8 cellular contexts compared by ENCODE assay signal in the genomic region with DNA sequence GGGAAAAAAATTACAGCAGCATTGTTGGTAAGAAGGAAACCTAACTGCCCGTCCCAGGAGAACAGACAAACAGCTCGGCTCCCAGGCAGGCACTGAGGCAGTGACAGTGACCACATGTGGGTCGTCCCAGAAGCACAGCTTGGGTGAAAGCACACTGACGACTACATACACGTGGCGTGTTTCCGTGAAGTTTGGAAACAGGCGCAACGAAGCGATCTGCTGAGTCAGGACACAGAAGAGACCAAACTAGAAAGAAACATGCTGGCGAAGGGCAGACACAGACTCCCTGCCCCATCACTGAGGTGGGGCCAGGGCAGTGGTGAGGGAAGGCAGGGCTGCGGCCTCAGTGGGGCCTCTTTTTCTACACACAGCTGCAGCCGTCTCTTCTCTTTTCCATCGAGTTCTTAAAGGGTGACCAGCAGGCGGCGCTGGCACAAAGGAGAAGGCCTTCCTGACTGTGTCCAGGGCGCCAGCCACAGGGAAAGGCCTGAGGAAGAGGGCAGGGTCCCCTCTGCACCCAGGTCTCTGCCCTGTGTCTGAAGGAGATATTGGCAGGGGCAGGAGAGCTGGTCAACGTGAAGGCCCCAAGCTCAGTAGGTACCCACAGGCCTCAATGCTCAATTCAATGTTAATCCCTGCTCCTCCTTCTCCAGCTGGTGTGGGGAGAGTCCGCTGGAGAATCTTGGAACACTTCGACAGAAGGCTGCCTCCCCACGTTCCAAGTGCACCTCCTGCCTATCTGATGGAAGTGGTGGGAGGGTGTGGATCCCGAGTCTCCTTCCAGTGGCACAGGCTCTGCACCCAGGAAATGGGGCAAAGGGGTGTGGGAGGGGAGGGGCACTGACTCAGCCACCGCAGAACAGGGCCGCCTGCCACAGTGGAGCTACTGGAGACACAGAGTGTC. TPM values are rescaled to one million over a fixed set of nuclear protein-coding genes. Genes with fewer than 3 reads are reported as not detected.
DNase-seq lines count a peak whose midpoint lies in the region; ATAC-seq and TF ChIP-seq lines count a peak whose summit lies in the region.

No MANE protein-coding gene starts in this region.

- H3K4me3 ChIP-seq in WI38 (ENCODE audit: low read depth, low read length): no peak overlapping the region
- no peak overlapping the region for H3K4me3 ChIP-seq in left lung

- H3K27me3 Mint-ChIP-seq in dendritic cell treated with granulocyte-macrophage colony-stimulating factor and Interleukin-4, amounts not matched to agents 40 ng/mL and 50 ng/mL, for 4 days: no peaks in the 10 kb centered on the region

- TF ChIP-seq CTCF in WI38 (IDR thresholded peaks at IDR 0.05; ENCODE audit: low read depth, low read length) (peak; percentile 75), left lung (IDR thresholded peaks at IDR 0.05) (peak; percentile 63 to 69)

- ATAC-seq in left lung (peak; percentile 90), HG03097 (IDR thresholded peaks at IDR 0.05; ENCODE audit: low FRiP score, unreplicated experiment) (no peak)

- H3K36me3 ChIP-seq in left lung: peaks cover 0 to 99% of the 10 kb centered on the region in 2 donors

- H3K9me3 ChIP-seq in left lung: no peaks in the 10 kb centered on the region

- DNase-seq in SHP77 (lab: John Stamatoyannopoulos, UW) (peak; percentile 3 to 14), SHP77 treated with DMSO at 0.1 percent for 48 hours (lab: John Stamatoyannopoulos, UW) (no peak), NCI-H1694 (lab: John Stamatoyannopoulos, UW) (peak; percentile 41), left lung (peak; percentile 72 to 91)
- DNase-seq in stimulated activated CD8-positive, alpha-beta memory T cell treated with anti-CD3 and anti-CD28 coated beads, Interleukin-4, amount 100 ng/mL, for 48 hours: peak; percentile 62

- peak overlapping the region; percentile 33 for H3K4me3 Mint-ChIP-seq in dendritic cell treated with granulocyte-macrophage colony-stimulating factor and Interleukin-4, amounts not matched to agents 40 ng/mL and 50 ng/mL, for 4 days

- H3K9me3 Mint-ChIP-seq in dendritic cell treated with granulocyte-macrophage colony-stimulating factor and Interleukin-4, amounts not matched to agents 40 ng/mL and 50 ng/mL, for 4 days: no peaks in the 10 kb centered on the region

- peak overlapping the region in 1 of 2 donors; percentile 38 for H3K27ac ChIP-seq in left lung

- peaks cover 48% of the 10 kb centered on the region for H3K4me1 Mint-ChIP-seq in dendritic cell treated with granulocyte-macrophage colony-stimulating factor and Interleukin-4, amounts not matched to agents 40 ng/mL and 50 ng/mL, for 4 days (ENCODE audit: low read depth)

- H3K36me3 Mint-ChIP-seq in dendritic cell treated with granulocyte-macrophage colony-stimulating factor and Interleukin-4, amounts not matched to agents 40 ng/mL and 50 ng/mL, for 4 days (ENCODE audit: low read depth): peaks cover 99% of the 10 kb centered on the region

- H3K27ac Mint-ChIP-seq in dendritic cell treated with granulocyte-macrophage colony-stimulating factor and Interleukin-4, amounts not matched to agents 40 ng/mL and 50 ng/mL, for 4 days: peak overlapping the region; percentile 88

- peaks cover 0 to 31% of the 10 kb centered on the region in 2 donors for H3K4me1 ChIP-seq in left lung

- intact Hi-C loops in dendritic cell treated with granulocyte-macrophage colony-stimulating factor and Interleukin-4, amounts not matched to agents 40 ng/mL and 50 ng/mL, for 4 days (cut with micrococcal nuclease): loop anchor here (1.0 to 10.0 kb wide), 4 partner anchors 20 to 180 kb away; a partner anchor contains a TSS
- intact Hi-C loops in left lung (cut with DNase I): loop anchor here in 1 of 2 donors (5.0 kb wide), 2 partner anchors 55 to 180 kb away; a partner anchor contains a TSS

- no peaks in the 10 kb centered on the region for H3K27me3 ChIP-seq in left lung

RNA-seq across cellular contexts. Expression of a gene that starts 19.9 kb away (rescaled TPM):
- total RNA-seq in left lung: 10 to 100 TPM; 39.3 to 49.9 TPM

RNA-seq across cellular contexts. Expression of a gene that starts 45.2 kb away (rescaled TPM):
- 100 to 1,000 TPM; 101 to 122 TPM for total RNA-seq in left lung
